Comparison of ENCODE assay signal across 1 cellular context in genomic region chr2:100984892-100985307, GRCh38.
TF ChIP-seq lines count a peak whose summit lies in the region.

No MANE protein-coding gene starts in this region.

TF ChIP-seq in HepG2, 621 proteins besides CTCF, POLR2A, EP300 and RAD21 (continues in another document):
- TF ChIP-seq ZMYM4 (CRISPR knock-in tag; IDR thresholded peaks at IDR 0.05) (peak; percentile 43; the same call in 1 of the 2 replicates), ZNF598 (CRISPR knock-in tag; IDR thresholded peaks at IDR 0.05; ENCODE audit: borderline replicate concordance) (peak; percentile 63; the same call in 1 of the 2 replicates), ZNF331 (CRISPR knock-in tag; IDR thresholded peaks at IDR 0.05) (no peak), RXRB (CRISPR knock-in tag; IDR thresholded peaks at IDR 0.05; ENCODE audit: borderline replicate concordance) (peak; percentile 45; the same call in 1 of the 2 replicates), LCORL (IDR thresholded peaks at IDR 0.05) (peak; percentile 34; the same call in 1 of the 2 replicates), LCORL (CRISPR knock-in tag; IDR thresholded peaks at IDR 0.05) (no peak), ADNP (CRISPR knock-in tag; IDR thresholded peaks at IDR 0.05) (no peak), GATAD1 (CRISPR knock-in tag; IDR thresholded peaks at IDR 0.05) (no peak), REST (IDR thresholded peaks at IDR 0.05; ENCODE audit: borderline replicate concordance in 1 of 2, low read depth in 1 of 2, low read length in 2 of 2) (no peak), SP4 (CRISPR knock-in tag; IDR thresholded peaks at IDR 0.05) (peak; percentile 32; the same call in 1 of the 2 replicates), BCL6 (CRISPR knock-in tag; IDR thresholded peaks at IDR 0.05) (peak; percentile 27; the same call in 1 of the 2 replicates), ZNF619 (CRISPR knock-in tag; IDR thresholded peaks at IDR 0.05) (0 out of 2 replicates have a peak, but pooled peaks have one; percentile 48), AKNA (CRISPR knock-in tag; IDR thresholded peaks at IDR 0.05; ENCODE audit: borderline replicate concordance) (no peak), TSC22D2 (CRISPR knock-in tag; IDR thresholded peaks at IDR 0.05; ENCODE audit: borderline replicate concordance) (0 out of 2 replicates have a peak, but pooled peaks have one; percentile 78), SAFB2 (CRISPR knock-in tag; IDR thresholded peaks at IDR 0.05; ENCODE audit: borderline replicate concordance, low read depth) (no peak), MED8 (CRISPR knock-in tag; IDR thresholded peaks at IDR 0.05; ENCODE audit: insufficient replicate concordance) (no peak), NKX3-1 (CRISPR knock-in tag; IDR thresholded peaks at IDR 0.05) (no peak), FOXK1 (CRISPR knock-in tag; IDR thresholded peaks at IDR 0.05; ENCODE audit: borderline replicate concordance, low read depth) (peak; percentile 33; the same call in 1 of the 2 replicates), DNMT1 (CRISPR knock-in tag; IDR thresholded peaks at IDR 0.05) (peak; percentile 90; the same call in 1 of the 2 replicates), SMC3 (IDR thresholded peaks at IDR 0.05; ENCODE audit: low read length) (peak; percentile 97), ZNF766 (CRISPR knock-in tag; IDR thresholded peaks at IDR 0.05; ENCODE audit: borderline replicate concordance) (no peak), ZNF326 (CRISPR knock-in tag; IDR thresholded peaks at IDR 0.05; ENCODE audit: borderline replicate concordance) (no peak), ZNF891 (CRISPR knock-in tag; IDR thresholded peaks at IDR 0.05) (no peak), ZNF33B (CRISPR knock-in tag; IDR thresholded peaks at IDR 0.05) (0 out of 2 replicates have a peak, but pooled peaks have one; percentile 66), ZKSCAN5 (CRISPR knock-in tag; IDR thresholded peaks at IDR 0.05) (no peak), ZBTB25 (CRISPR knock-in tag; IDR thresholded peaks at IDR 0.05) (peak; percentile 58; the same call in 1 of the 2 replicates), JUN (CRISPR knock-in tag; IDR thresholded peaks at IDR 0.05) (no peak), KLF12 (CRISPR knock-in tag; IDR thresholded peaks at IDR 0.05; ENCODE audit: borderline replicate concordance) (no peak), TEAD3 (CRISPR knock-in tag; optimal IDR thresholded peaks at IDR 0.05; ENCODE audit: borderline replicate concordance) (peak; percentile 81), BRF2 (CRISPR knock-in tag; IDR thresholded peaks at IDR 0.05) (no peak), KMT2A (CRISPR knock-in tag; IDR thresholded peaks at IDR 0.05) (0 out of 2 replicates have a peak, but pooled peaks have one; percentile 41), PBX3 (CRISPR knock-in tag; IDR thresholded peaks at IDR 0.05; ENCODE audit: borderline replicate concordance) (no peak), ZNF547 (CRISPR knock-in tag; IDR thresholded peaks at IDR 0.05) (no peak; the same call in 1 of the 2 replicates), HIVEP1 (CRISPR knock-in tag; IDR thresholded peaks at IDR 0.05) (no peak), MAX (IDR thresholded peaks at IDR 0.05) (no peak), ZNF143 (CRISPR knock-in tag; IDR thresholded peaks at IDR 0.05) (peak; percentile 24; the same call in 1 of the 2 replicates), MXD3 (CRISPR knock-in tag; IDR thresholded peaks at IDR 0.05) (peak; percentile 50; the same call in 1 of the 2 replicates), ZNF24 (IDR thresholded peaks at IDR 0.05) (0 out of 2 replicates have a peak, but pooled peaks have one; percentile 2), NR3C1 (CRISPR knock-in tag; IDR thresholded peaks at IDR 0.05) (no peak), HIC2 (CRISPR knock-in tag; IDR thresholded peaks at IDR 0.05; ENCODE audit: low read depth) (no peak), YEATS2 (CRISPR knock-in tag; IDR thresholded peaks at IDR 0.05; ENCODE audit: borderline replicate concordance) (peak; percentile 47; the same call in 1 of the 2 replicates), REXO4 (CRISPR knock-in tag; IDR thresholded peaks at IDR 0.05; ENCODE audit: borderline replicate concordance) (no peak), ZNF841 (CRISPR knock-in tag; IDR thresholded peaks at IDR 0.05; ENCODE audit: borderline replicate concordance) (no peak), SNAPC5 (CRISPR knock-in tag; IDR thresholded peaks at IDR 0.05; ENCODE audit: borderline replicate concordance) (no peak), SALL1 (CRISPR knock-in tag; IDR thresholded peaks at IDR 0.05) (peak; percentile 73), KDM2A (CRISPR knock-in tag; IDR thresholded peaks at IDR 0.05; ENCODE audit: borderline replicate concordance, low read depth) (peak; percentile 72; the same call in 1 of the 2 replicates), ZNF274 (CRISPR knock-in tag; IDR thresholded peaks at IDR 0.05) (peak; percentile 65; the same call in 1 of the 2 replicates), TFE3 (CRISPR knock-in tag; IDR thresholded peaks at IDR 0.05) (0 out of 2 replicates have a peak, but pooled peaks have one; percentile 17), ZNF883 (CRISPR knock-in tag; IDR thresholded peaks at IDR 0.05; ENCODE audit: not compliant biosample characterization) (peak; percentile 25)
